8 cellular contexts compared by ENCODE assay signal in genomic region chr11:65111537-65112225, GRCh38. TPM values are rescaled to one million over a fixed set of nuclear protein-coding genes. Genes with fewer than 3 reads are reported as not detected.
DNase-seq lines count a peak whose midpoint lies in the region; ATAC-seq and TF ChIP-seq lines count a peak whose summit lies in the region.

TM7SF2 (plus strand) TSS chr11:65111872; CDS start chr11:65112016, 144 bp downstream.

- no peak for TF ChIP-seq EP300 in ovary (IDR thresholded peaks at IDR 0.05)

- peak within 1 kb of the TSS; percentile 91 for H3K27ac Mint-ChIP-seq in activated naive CD8-positive, alpha-beta T cell treated with anti-CD3 and anti-CD28 coated beads, Interleukin-2, amount 10 ng/mL, durations not matched to agents 7 days and 5 days
- H3K27ac Mint-ChIP-seq in glutamatergic neuron (ENCODE audit: unreplicated experiment), result peak within 1 kb of the TSS; percentile 93

- TF ChIP-seq CTCF in glutamatergic neuron (IDR thresholded peaks at IDR 0.05; ENCODE audit: partially characterized antibody, unreplicated experiment) (no peak), ovary (IDR thresholded peaks at IDR 0.05) (no peak), thoracic aorta (IDR thresholded peaks at IDR 0.05) (no peak)

- H3K27me3 ChIP-seq in ovary (no peaks in the 10 kb centered on the region), thoracic aorta (replicated peaks; ENCODE audit: insufficient read depth) (no peaks in the 10 kb centered on the region)

- no peaks in the 10 kb centered on the region for H3K27me3 Mint-ChIP-seq in activated naive CD8-positive, alpha-beta T cell treated with anti-CD3 and anti-CD28 coated beads, Interleukin-2, amount 10 ng/mL, durations not matched to agents 7 days and 5 days
- H3K27me3 Mint-ChIP-seq in glutamatergic neuron (ENCODE audit: unreplicated experiment), result peaks cover 17% of the 10 kb centered on the region

- ATAC-seq in activated naive CD8-positive, alpha-beta T cell treated with anti-CD3 and anti-CD28 coated beads, Interleukin-2, amount 10 ng/mL, durations not matched to agents 7 days and 5 days (ENCODE audit: low read depth), result peak; percentile 75
- peak; percentile 44 for ATAC-seq in thoracic aorta (ENCODE audit: insufficient number of reproducible peaks, low FRiP score, low read depth)

- peak within 1 kb of the TSS; percentile 88 for H3K4me3 Mint-ChIP-seq in activated naive CD8-positive, alpha-beta T cell treated with anti-CD3 and anti-CD28 coated beads, Interleukin-2, amount 10 ng/mL, durations not matched to agents 7 days and 5 days
- peak within 1 kb of the TSS; percentile 95 for H3K4me3 Mint-ChIP-seq in glutamatergic neuron (ENCODE audit: unreplicated experiment)

- CTCF ChIA-PET in HEK293T (lab: Yijun Ruan, JAX), result interaction anchor here (0.7 to 3.5 kb wide), 7 partner anchors 8 to 97 kb away, joined by 3 to 20 read pairs (median 6); partner anchors contain the start of genes ARL2 and CAPN1

- peak within 1 kb of the TSS; percentile 51 for H3K4me3 ChIP-seq in ovary
- peak within 1 kb of the TSS; percentile 88 for H3K4me3 ChIP-seq in thoracic aorta

- H3K27ac ChIP-seq in ovary (peak within 1 kb of the TSS; percentile 32 to 56), thoracic aorta (peak within 1 kb of the TSS; percentile 46 to 54)

- WGBS in ovary, 3 donors, result 10 to 12% (median 11%) methylated on average over 48 to 49 of the region's 49 CpGs

- peaks cover 2% of the 10 kb centered on the region for H3K36me3 Mint-ChIP-seq in activated naive CD8-positive, alpha-beta T cell treated with anti-CD3 and anti-CD28 coated beads, Interleukin-2, amount 10 ng/mL, durations not matched to agents 7 days and 5 days
- H3K36me3 Mint-ChIP-seq in glutamatergic neuron (ENCODE audit: unreplicated experiment), result no peaks in the 10 kb centered on the region

- no peaks in the 10 kb centered on the region for H3K36me3 ChIP-seq in ovary
- peaks cover 25% of the 10 kb centered on the region for H3K36me3 ChIP-seq in thoracic aorta

- POLR2A ChIA-PET in HEK293T (lab: Yijun Ruan, JAX), result interaction anchor here (0.6 to 4.2 kb wide), 17 partner anchors 9 to 1177 kb away, joined by 3 to 35 read pairs (median 5); partner anchors contain the start of genes ARL2, CAPN1, CDCA5 and FAU
- POLR2A ChIA-PET in activated naive CD8-positive, alpha-beta T cell treated with anti-CD3 and anti-CD28 coated beads, Interleukin-2, amount 10 ng/mL, durations not matched to agents 7 days and 5 days (lab: Charles Lee), result interaction anchor here (0.6 to 4.1 kb wide), 13 partner anchors 10 to 230 kb away, joined by 3 to 40 read pairs (median 5); partner anchors contain the start of genes ARL2, CAPN1, FAU and MRPL49

- peaks cover 14% of the 10 kb centered on the region for H3K4me1 ChIP-seq in ovary (ENCODE audit: insufficient read depth)
- peaks cover 24 to 42% of the 10 kb centered on the region in 2 donors for H3K4me1 ChIP-seq in thoracic aorta (ENCODE audit: control insufficient read depth in 1 of 2, low read depth in 2 of 2)

- H3K9me3 ChIP-seq in ovary (no peaks in the 10 kb centered on the region), thoracic aorta (no peaks in the 10 kb centered on the region)

- intact Hi-C loops in ovary (cut with DNase I), result loop anchor here in 2 of 4 donors (5.0 to 10.0 kb wide), 5 partner anchors 73 to 267 kb away; partner anchors contain the start of genes ARL2 (in 2 of the 2), ATG2A (in 1 of the 2), CAPN1 (in 1 of the 2) and CDC42BPG (in 1 of the 2)

- no peaks in the 10 kb centered on the region for H3K9me3 Mint-ChIP-seq in activated naive CD8-positive, alpha-beta T cell treated with anti-CD3 and anti-CD28 coated beads, Interleukin-2, amount 10 ng/mL, durations not matched to agents 7 days and 5 days
- peaks cover 13% of the 10 kb centered on the region for H3K9me3 Mint-ChIP-seq in glutamatergic neuron (ENCODE audit: unreplicated experiment)

- TF ChIP-seq POLR2A in ovary (IDR thresholded peaks at IDR 0.05), result peak; percentile 95

- peaks cover 30% of the 10 kb centered on the region for H3K4me1 Mint-ChIP-seq in activated naive CD8-positive, alpha-beta T cell treated with anti-CD3 and anti-CD28 coated beads, Interleukin-2, amount 10 ng/mL, durations not matched to agents 7 days and 5 days
- peaks cover 10% of the 10 kb centered on the region for H3K4me1 Mint-ChIP-seq in glutamatergic neuron (ENCODE audit: low read depth, unreplicated experiment)

- DNase-seq in ELF-1 (ENCODE audit: low read depth, low spot score) (peak; percentile 97), HEK293T (ENCODE audit: extremely low spot score) (peak; percentile 91), NCI-H128 (lab: John Stamatoyannopoulos, UW; ENCODE audit: unreplicated experiment) (peak; percentile 97), SW 1271 (lab: John Stamatoyannopoulos, UW) (peak; percentile 88), glutamatergic neuron (peak; percentile 97), ovary (peak; percentile 95 to 98 (median 97)), thoracic aorta (ENCODE audit: low spot score) (peak; percentile 83)
- DNase-seq in activated naive CD8-positive, alpha-beta T cell treated with anti-CD3 and anti-CD28 coated beads, Interleukin-2, amount 10 ng/mL, durations not matched to agents 7 days and 5 days, result peak; percentile 95

TF ChIP-seq in HEK293T, 16 proteins besides CTCF, POLR2A, EP300 and RAD21:
- TF ChIP-seq HDGF (IDR thresholded peaks at IDR 0.05; ENCODE audit: borderline replicate concordance), result peak; percentile 93; the same call in 1 of the 2 replicates
- TF ChIP-seq NFRKB (IDR thresholded peaks at IDR 0.05), result no peak
- TF ChIP-seq BHLHE40 (IDR thresholded peaks at IDR 0.05; ENCODE audit: borderline replicate concordance), result no peak
- no peak for TF ChIP-seq SUZ12 (IDR thresholded peaks at IDR 0.05)
- no peak for TF ChIP-seq ARNT (IDR thresholded peaks at IDR 0.05)
- no peak for TF ChIP-seq TARDBP (IDR thresholded peaks at IDR 0.05)
- TF ChIP-seq ELF4 (IDR thresholded peaks at IDR 0.05), result peak; percentile 41; the same call in 1 of the 2 replicates
- TF ChIP-seq CTBP1 (IDR thresholded peaks at IDR 0.05; ENCODE audit: borderline replicate concordance), result no peak
- no peak for TF ChIP-seq LEF1 (IDR thresholded peaks at IDR 0.05; ENCODE audit: borderline replicate concordance)
- TF ChIP-seq ZNF384 (IDR thresholded peaks at IDR 0.05), result no peak
- no peak for TF ChIP-seq FOXA1 (IDR thresholded peaks at IDR 0.05)

RNA-seq across cellular contexts. Expression of gene TM7SF2, which starts in this region (rescaled TPM):
- total RNA-seq in activated naive CD8-positive, alpha-beta T cell treated with anti-CD3 and anti-CD28 coated beads, Interleukin-2, amount 10 ng/mL, durations not matched to agents 7 days and 5 days, result 10 to 100 TPM; 26.1 to 26.2 TPM
- total RNA-seq in glutamatergic neuron (ENCODE audit: unreplicated experiment) (241 TPM), ovary (100 to 1,000 TPM in 1 of 7 donors, 10 to 100 TPM in 6; 30.0 to 170 (median 63.6) TPM), thoracic aorta (10 to 100 TPM in 1 of 2 donors, 1 to 10 TPM in 1; 2.5 to 49.0 TPM)
- polyA plus RNA-seq in ovary, result 100 to 1,000 TPM in 1 of 2 donors, 10 to 100 TPM in 1; 88.8 to 128 TPM

Comparison
In these comparisons a context has a peak if more than half of its experiments do, and no peak if none do; other contexts are left out.
1. Peak in every context shown above with its lines: DNase-seq, ATAC-seq, H3K4me3 ChIP-seq and H3K27ac ChIP-seq.